Comparison of ENCODE assay signal across 8 cellular contexts in the genomic region with DNA sequence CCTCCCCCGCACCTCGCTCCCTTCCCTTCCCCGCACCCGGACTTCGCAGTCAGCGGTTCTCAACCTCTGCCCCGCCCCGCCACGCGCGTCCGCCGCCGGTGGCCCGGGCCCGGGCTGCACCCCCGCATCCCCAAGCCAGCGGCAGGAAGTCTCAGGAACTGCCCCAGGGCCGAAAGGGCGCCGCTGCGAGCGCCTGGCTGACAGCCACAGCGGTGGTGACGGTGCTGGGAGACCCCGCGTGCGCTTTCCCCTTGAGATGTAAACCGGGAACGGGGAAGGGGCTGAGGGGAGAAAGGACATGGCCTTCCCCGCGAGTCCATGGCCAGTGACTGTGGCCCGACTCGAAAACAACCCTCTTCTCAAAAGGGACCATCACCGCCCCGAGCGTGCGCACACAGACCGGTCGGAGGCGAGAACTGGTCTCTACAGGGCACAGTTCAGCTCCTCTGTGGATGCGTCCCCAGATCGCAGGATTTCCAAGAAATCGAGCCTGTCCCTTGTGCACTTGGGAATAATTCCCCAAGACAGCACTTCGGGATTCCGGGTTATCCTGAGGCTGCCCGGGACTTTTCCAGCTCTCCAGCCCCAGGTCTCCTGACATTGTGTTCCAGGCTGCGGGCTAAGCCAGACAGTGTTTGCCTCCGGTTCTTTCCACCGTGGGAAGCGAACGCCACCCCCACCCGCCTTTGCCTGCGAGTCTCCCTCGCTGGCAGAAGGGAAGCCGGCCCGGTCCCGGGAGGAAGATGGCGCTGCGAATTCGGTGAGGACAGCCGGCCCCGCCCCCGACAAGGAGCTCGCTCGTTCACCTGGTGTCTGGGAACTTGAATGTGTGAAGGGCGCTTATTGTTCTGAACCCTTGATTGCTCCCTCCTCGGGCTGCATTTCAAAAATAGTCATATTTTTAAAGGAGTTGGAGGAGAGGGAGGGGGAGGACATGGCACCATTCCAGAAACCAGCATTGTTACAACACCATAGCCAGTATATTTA. TPM values are rescaled to one million over a fixed set of nuclear protein-coding genes. Genes with fewer than 3 reads are reported as not detected.
A peak's percentile ranks its signal among the peaks of the same experiment; 100 is the strongest.
DNase-seq lines count a peak whose midpoint lies in the region; ATAC-seq and TF ChIP-seq lines count a peak whose summit lies in the region.

No MANE protein-coding gene starts in this region.

- peaks cover 0 to 7% (median 0%) of the 10 kb centered on the region in 5 donors for H3K36me3 Mint-ChIP-seq in naive thymus-derived CD4-positive, alpha-beta T cell

- TF ChIP-seq CTCF in GM10266 (IDR thresholded peaks at IDR 0.05; ENCODE audit: control insufficient read depth, insufficient read depth, low read depth, missing control alignments) (no peak), astrocyte of the spinal cord (IDR thresholded peaks at IDR 0.05; ENCODE audit: low read depth, low read length) (peak; percentile 25), retinal pigment epithelial cell (conservative IDR thresholded peaks at IDR 0.05; ENCODE audit: low read depth, low read length) (no peak)

- no peak overlapping the region for H3K27ac ChIP-seq in iPS DF 6.9 (ENCODE audit: low read length)
- H3K27ac ChIP-seq in naive thymus-derived CD4-positive, alpha-beta T cell (ENCODE audit: low read depth, low read length), result no peak overlapping the region

- WGBS in iPS DF 6.9 (ENCODE audit: insufficient coverage, insufficient read length), result no CpG with 5 or more reads among the region's 68 CpGs

- H3K4me1 ChIP-seq in iPS DF 6.9 (ENCODE audit: control insufficient read depth, insufficient read depth, low read length), result peaks cover 3% of the 10 kb centered on the region; the same call in 1 of the 2 replicates
- no peaks in the 10 kb centered on the region for H3K4me1 ChIP-seq in naive thymus-derived CD4-positive, alpha-beta T cell (ENCODE audit: control insufficient read depth in 2 of 2, insufficient read depth in 2 of 2, low read length in 2 of 2)

- CTCF ChIA-PET in naive thymus-derived CD4-positive, alpha-beta T cell (lab: Charles Lee), result no interaction called here

- peak overlapping the region; percentile 55 for H3K4me3 ChIP-seq in astrocyte of the spinal cord (ENCODE audit: low read depth, low read length)
- H3K4me3 ChIP-seq in iPS DF 6.9 (ENCODE audit: low read length), result peak overlapping the region; percentile 51; the same call in 1 of the 2 replicates
- peak overlapping the region; percentile 65 for H3K4me3 ChIP-seq in retinal pigment epithelial cell (ENCODE audit: low read length)
- no peak overlapping the region for H3K4me3 ChIP-seq in naive thymus-derived CD4-positive, alpha-beta T cell (ENCODE audit: low read length)

- H3K36me3 ChIP-seq in iPS DF 6.9 (ENCODE audit: control insufficient read depth, insufficient read depth, low read length), result no peaks in the 10 kb centered on the region
- no peaks in the 10 kb centered on the region for H3K36me3 ChIP-seq in naive thymus-derived CD4-positive, alpha-beta T cell (ENCODE audit: control insufficient read depth in 2 of 3, insufficient read depth in 3 of 3, low read length in 3 of 3)

- DNase-seq in GM10266 (ENCODE audit: extremely low spot score), result peak; percentile 31
- DNase-seq in NCI-H2029 treated with DMSO at 0.1 percent for 48 hours (lab: John Stamatoyannopoulos, UW), result peak; percentile 76
- peak; percentile 75 for DNase-seq in astrocyte of the spinal cord (ENCODE audit: low read depth, low spot score)
- DNase-seq in iPS DF 6.9 (ENCODE audit: low read depth, low spot score), result no peak
- DNase-seq in retinal pigment epithelial cell (ENCODE audit: low read depth), result peak; percentile 53
- no peak for DNase-seq in stimulated activated CD4-positive, alpha-beta T cell treated with anti-CD3 and anti-CD28 coated beads, Interleukin-4, amount 100 ng/mL, for 24 hours
- DNase-seq in naive thymus-derived CD4-positive, alpha-beta T cell, result no peak

- peaks cover 0 to 5% (median 0%) of the 10 kb centered on the region in 7 donors for H3K4me1 Mint-ChIP-seq in naive thymus-derived CD4-positive, alpha-beta T cell

- peaks cover 47 to 61% (median 51%) of the 10 kb centered on the region in 5 donors for H3K27me3 Mint-ChIP-seq in naive thymus-derived CD4-positive, alpha-beta T cell

- H3K4me3 Mint-ChIP-seq in naive thymus-derived CD4-positive, alpha-beta T cell, result no peak overlapping the region

- intact Hi-C loops in naive thymus-derived CD4-positive, alpha-beta T cell (cut with micrococcal nuclease), result loop anchor here in 1 of 2 donors (10.0 kb wide), 1 partner anchor 940 kb away; no protein-coding TSS in a partner anchor

- H3K27ac Mint-ChIP-seq in naive thymus-derived CD4-positive, alpha-beta T cell, result no peak overlapping the region

- in situ Hi-C loops in astrocyte of the spinal cord (cut with HindIII; ENCODE audit: low sequenced_read_pairs), result no loop called here

- no peaks in the 10 kb centered on the region for H3K9me3 ChIP-seq in iPS DF 6.9 (ENCODE audit: control insufficient read depth, insufficient read depth, low read length)
- no peaks in the 10 kb centered on the region for H3K9me3 ChIP-seq in naive thymus-derived CD4-positive, alpha-beta T cell (ENCODE audit: control insufficient read depth in 2 of 3, low read length in 3 of 3)

- no peak for ATAC-seq in HG02759 (IDR thresholded peaks at IDR 0.05; ENCODE audit: unreplicated experiment)
- ATAC-seq in naive thymus-derived CD4-positive, alpha-beta T cell, result no peak

- H3K27me3 ChIP-seq in iPS DF 6.9 (ENCODE audit: control insufficient read depth, insufficient read depth, low read length), result peaks cover 18% of the 10 kb centered on the region
- no peaks in the 10 kb centered on the region for H3K27me3 ChIP-seq in naive thymus-derived CD4-positive, alpha-beta T cell (ENCODE audit: control insufficient read depth in 2 of 2, insufficient read depth in 2 of 2, low read length in 2 of 2)

- H3K9me3 Mint-ChIP-seq in naive thymus-derived CD4-positive, alpha-beta T cell, result peaks cover 0 to 12% (median 0%) of the 10 kb centered on the region in 11 donors

- POLR2A ChIA-PET in naive thymus-derived CD4-positive, alpha-beta T cell (lab: Charles Lee), result no interaction called here

RNA-seq across cellular contexts. Expression of gene LRATD1, which starts 2.7 kb away (rescaled TPM):
- not detected for total RNA-seq in naive thymus-derived CD4-positive, alpha-beta T cell
- not detected for polyA plus RNA-seq in naive thymus-derived CD4-positive, alpha-beta T cell

Comparison
In these comparisons a context has a peak if more than half of its experiments do, and no peak if none do; other contexts are left out.
1. DNase-seq: peak in GM10266 (single experiment), NCI-H2029 treated with DMSO at 0.1 percent for 48 hours (single experiment), astrocyte of the spinal cord (single experiment) and retinal pigment epithelial cell (single experiment); none in iPS DF 6.9 (single experiment), stimulated activated CD4-positive, alpha-beta T cell treated with anti-CD3 and anti-CD28 coated beads, Interleukin-4, amount 100 ng/mL, for 24 hours (single experiment) and naive thymus-derived CD4-positive, alpha-beta T cell (0 of 9).